ENCODE assay signal across 1 cellular context in the genomic region with DNA sequence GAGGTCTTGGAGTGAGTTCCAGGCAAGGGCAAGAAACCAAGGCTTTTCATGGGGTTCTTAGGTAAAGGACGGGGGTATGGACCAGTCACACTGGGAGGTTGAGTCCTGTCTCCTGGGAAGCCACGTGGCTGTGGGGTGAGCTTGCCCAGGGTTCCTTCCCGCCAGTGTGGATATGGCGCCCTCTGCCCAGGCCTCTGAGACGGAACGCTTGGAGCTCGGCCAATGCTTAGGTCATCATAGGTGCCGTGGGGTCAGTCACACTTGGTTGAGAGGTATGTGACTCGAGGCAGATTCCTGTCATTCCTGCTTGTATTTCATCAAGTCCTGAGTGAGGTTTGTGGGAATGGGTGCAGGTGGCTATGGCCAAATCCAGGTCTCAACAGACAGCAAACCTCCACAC.
TF ChIP-seq lines count a peak whose summit lies in the region.

No MANE protein-coding gene starts in this region.

TF ChIP-seq in K562, 482 proteins besides CTCF, POLR2A, EP300 and RAD21:
- TF ChIP-seq, protein P1, sequence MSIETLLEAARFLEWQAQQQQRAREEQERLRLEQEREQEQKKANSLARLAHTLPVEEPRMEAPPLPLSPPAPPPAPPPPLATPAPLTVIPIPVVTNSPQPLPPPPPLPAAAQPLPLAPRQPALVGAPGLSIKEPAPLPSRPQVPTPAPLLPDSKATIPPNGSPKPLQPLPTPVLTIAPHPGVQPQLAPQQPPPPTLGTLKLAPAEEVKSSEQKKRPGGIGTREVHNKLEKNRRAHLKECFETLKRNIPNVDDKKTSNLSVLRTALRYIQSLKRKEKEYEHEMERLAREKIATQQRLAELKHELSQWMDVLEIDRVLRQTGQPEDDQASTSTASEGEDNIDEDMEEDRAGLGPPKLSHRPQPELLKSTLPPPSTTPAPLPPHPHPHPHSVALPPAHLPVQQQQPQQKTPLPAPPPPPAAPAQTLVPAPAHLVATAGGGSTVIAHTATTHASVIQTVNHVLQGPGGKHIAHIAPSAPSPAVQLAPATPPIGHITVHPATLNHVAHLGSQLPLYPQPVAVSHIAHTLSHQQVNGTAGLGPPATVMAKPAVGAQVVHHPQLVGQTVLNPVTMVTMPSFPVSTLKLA (conservative IDR thresholded peaks at IDR 0.05), result peak; percentile 33 to 52; a peak in 1 of 4 replicates
- TF ChIP-seq MYC (IDR thresholded peaks at IDR 0.05; ENCODE audit: low read depth, low read length) (peak; percentile 79), MYC (CRISPR knock-in tag; IDR thresholded peaks at IDR 0.05; ENCODE audit: borderline replicate concordance, low read depth) (no peak), NCOA1 (IDR thresholded peaks at IDR 0.05; ENCODE audit: low read depth) (no peak), HMG20B (CRISPR knock-in tag; IDR thresholded peaks at IDR 0.05) (no peak), SMC3 (conservative IDR thresholded peaks at IDR 0.05; ENCODE audit: insufficient read depth, low read depth, low read length) (0 out of 2 replicates have a peak, but pooled peaks have one; percentile 9), L3MBTL2 (IDR thresholded peaks at IDR 0.05) (peak; percentile 63; the same call in 1 of the 2 replicates), JUND (IDR thresholded peaks at IDR 0.05; ENCODE audit: borderline replicate concordance, low read depth, low read length) (peak; percentile 55; the same call in 1 of the 2 replicates), JUND (tag; IDR thresholded peaks at IDR 0.05; ENCODE audit: borderline replicate concordance, low read depth, low read length) (peak; percentile 56; the same call in 2 of the 3 replicates), EP400 (IDR thresholded peaks at IDR 0.05) (peak; percentile 36; the same call in 1 of the 2 replicates), HDAC8 (tag; IDR thresholded peaks at IDR 0.05) (no peak), NFIC (IDR thresholded peaks at IDR 0.05) (peak; percentile 95), ATF7 (IDR thresholded peaks at IDR 0.05) (peak; percentile 83), RFX7 (CRISPR knock-in tag; IDR thresholded peaks at IDR 0.05) (no peak)
- TF ChIP-seq, protein P2, sequence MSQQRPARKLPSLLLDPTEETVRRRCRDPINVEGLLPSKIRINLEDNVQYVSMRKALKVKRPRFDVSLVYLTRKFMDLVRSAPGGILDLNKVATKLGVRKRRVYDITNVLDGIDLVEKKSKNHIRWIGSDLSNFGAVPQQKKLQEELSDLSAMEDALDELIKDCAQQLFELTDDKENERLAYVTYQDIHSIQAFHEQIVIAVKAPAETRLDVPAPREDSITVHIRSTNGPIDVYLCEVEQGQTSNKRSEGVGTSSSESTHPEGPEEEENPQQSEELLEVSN (IDR thresholded peaks at IDR 0.05; ENCODE audit: borderline replicate concordance in 1 of 2, extremely low read depth in 1 of 2, insufficient read depth in 1 of 2, insufficient read length in 1 of 2, low read depth in 1 of 2, low read length in 1 of 2, poor library complexity in 1 of 2, severe bottlenecking in 1 of 2), result peak; percentile 71 to 82
- TF ChIP-seq, protein P3, sequence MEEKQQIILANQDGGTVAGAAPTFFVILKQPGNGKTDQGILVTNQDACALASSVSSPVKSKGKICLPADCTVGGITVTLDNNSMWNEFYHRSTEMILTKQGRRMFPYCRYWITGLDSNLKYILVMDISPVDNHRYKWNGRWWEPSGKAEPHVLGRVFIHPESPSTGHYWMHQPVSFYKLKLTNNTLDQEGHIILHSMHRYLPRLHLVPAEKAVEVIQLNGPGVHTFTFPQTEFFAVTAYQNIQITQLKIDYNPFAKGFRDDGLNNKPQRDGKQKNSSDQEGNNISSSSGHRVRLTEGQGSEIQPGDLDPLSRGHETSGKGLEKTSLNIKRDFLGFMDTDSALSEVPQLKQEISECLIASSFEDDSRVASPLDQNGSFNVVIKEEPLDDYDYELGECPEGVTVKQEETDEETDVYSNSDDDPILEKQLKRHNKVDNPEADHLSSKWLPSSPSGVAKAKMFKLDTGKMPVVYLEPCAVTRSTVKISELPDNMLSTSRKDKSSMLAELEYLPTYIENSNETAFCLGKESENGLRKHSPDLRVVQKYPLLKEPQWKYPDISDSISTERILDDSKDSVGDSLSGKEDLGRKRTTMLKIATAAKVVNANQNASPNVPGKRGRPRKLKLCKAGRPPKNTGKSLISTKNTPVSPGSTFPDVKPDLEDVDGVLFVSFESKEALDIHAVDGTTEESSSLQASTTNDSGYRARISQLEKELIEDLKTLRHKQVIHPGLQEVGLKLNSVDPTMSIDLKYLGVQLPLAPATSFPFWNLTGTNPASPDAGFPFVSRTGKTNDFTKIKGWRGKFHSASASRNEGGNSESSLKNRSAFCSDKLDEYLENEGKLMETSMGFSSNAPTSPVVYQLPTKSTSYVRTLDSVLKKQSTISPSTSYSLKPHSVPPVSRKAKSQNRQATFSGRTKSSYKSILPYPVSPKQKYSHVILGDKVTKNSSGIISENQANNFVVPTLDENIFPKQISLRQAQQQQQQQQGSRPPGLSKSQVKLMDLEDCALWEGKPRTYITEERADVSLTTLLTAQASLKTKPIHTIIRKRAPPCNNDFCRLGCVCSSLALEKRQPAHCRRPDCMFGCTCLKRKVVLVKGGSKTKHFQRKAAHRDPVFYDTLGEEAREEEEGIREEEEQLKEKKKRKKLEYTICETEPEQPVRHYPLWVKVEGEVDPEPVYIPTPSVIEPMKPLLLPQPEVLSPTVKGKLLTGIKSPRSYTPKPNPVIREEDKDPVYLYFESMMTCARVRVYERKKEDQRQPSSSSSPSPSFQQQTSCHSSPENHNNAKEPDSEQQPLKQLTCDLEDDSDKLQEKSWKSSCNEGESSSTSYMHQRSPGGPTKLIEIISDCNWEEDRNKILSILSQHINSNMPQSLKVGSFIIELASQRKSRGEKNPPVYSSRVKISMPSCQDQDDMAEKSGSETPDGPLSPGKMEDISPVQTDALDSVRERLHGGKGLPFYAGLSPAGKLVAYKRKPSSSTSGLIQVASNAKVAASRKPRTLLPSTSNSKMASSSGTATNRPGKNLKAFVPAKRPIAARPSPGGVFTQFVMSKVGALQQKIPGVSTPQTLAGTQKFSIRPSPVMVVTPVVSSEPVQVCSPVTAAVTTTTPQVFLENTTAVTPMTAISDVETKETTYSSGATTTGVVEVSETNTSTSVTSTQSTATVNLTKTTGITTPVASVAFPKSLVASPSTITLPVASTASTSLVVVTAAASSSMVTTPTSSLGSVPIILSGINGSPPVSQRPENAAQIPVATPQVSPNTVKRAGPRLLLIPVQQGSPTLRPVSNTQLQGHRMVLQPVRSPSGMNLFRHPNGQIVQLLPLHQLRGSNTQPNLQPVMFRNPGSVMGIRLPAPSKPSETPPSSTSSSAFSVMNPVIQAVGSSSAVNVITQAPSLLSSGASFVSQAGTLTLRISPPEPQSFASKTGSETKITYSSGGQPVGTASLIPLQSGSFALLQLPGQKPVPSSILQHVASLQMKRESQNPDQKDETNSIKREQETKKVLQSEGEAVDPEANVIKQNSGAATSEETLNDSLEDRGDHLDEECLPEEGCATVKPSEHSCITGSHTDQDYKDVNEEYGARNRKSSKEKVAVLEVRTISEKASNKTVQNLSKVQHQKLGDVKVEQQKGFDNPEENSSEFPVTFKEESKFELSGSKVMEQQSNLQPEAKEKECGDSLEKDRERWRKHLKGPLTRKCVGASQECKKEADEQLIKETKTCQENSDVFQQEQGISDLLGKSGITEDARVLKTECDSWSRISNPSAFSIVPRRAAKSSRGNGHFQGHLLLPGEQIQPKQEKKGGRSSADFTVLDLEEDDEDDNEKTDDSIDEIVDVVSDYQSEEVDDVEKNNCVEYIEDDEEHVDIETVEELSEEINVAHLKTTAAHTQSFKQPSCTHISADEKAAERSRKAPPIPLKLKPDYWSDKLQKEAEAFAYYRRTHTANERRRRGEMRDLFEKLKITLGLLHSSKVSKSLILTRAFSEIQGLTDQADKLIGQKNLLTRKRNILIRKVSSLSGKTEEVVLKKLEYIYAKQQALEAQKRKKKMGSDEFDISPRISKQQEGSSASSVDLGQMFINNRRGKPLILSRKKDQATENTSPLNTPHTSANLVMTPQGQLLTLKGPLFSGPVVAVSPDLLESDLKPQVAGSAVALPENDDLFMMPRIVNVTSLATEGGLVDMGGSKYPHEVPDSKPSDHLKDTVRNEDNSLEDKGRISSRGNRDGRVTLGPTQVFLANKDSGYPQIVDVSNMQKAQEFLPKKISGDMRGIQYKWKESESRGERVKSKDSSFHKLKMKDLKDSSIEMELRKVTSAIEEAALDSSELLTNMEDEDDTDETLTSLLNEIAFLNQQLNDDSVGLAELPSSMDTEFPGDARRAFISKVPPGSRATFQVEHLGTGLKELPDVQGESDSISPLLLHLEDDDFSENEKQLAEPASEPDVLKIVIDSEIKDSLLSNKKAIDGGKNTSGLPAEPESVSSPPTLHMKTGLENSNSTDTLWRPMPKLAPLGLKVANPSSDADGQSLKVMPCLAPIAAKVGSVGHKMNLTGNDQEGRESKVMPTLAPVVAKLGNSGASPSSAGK (IDR thresholded peaks at IDR 0.05), result peak; percentile 51
- TF ChIP-seq, protein P4, sequence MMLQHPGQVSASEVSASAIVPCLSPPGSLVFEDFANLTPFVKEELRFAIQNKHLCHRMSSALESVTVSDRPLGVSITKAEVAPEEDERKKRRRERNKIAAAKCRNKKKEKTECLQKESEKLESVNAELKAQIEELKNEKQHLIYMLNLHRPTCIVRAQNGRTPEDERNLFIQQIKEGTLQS (IDR thresholded peaks at IDR 0.05), result peak; percentile 50; the same call in 1 of the 2 replicates
- TF ChIP-seq, protein P4 (CRISPR knock-in tag; conservative IDR thresholded peaks at IDR 0.05), result no peak
- TF ChIP-seq, protein P5, sequence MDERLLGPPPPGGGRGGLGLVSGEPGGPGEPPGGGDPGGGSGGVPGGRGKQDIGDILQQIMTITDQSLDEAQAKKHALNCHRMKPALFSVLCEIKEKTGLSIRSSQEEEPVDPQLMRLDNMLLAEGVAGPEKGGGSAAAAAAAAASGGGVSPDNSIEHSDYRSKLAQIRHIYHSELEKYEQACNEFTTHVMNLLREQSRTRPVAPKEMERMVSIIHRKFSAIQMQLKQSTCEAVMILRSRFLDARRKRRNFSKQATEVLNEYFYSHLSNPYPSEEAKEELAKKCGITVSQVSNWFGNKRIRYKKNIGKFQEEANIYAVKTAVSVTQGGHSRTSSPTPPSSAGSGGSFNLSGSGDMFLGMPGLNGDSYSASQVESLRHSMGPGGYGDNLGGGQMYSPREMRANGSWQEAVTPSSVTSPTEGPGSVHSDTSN (CRISPR knock-in tag; IDR thresholded peaks at IDR 0.05; ENCODE audit: low read depth), result no peak
- TF ChIP-seq, protein P5 (tag; conservative IDR thresholded peaks at IDR 0.05; ENCODE audit: low read depth), result no peak
- TF ChIP-seq, protein P6, sequence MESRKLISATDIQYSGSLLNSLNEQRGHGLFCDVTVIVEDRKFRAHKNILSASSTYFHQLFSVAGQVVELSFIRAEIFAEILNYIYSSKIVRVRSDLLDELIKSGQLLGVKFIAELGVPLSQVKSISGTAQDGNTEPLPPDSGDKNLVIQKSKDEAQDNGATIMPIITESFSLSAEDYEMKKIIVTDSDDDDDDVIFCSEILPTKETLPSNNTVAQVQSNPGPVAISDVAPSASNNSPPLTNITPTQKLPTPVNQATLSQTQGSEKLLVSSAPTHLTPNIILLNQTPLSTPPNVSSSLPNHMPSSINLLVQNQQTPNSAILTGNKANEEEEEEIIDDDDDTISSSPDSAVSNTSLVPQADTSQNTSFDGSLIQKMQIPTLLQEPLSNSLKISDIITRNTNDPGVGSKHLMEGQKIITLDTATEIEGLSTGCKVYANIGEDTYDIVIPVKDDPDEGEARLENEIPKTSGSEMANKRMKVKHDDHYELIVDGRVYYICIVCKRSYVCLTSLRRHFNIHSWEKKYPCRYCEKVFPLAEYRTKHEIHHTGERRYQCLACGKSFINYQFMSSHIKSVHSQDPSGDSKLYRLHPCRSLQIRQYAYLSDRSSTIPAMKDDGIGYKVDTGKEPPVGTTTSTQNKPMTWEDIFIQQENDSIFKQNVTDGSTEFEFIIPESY (CRISPR knock-in tag; IDR thresholded peaks at IDR 0.05), result peak; percentile 94
